Comparison of ENCODE assay signal across 9 cellular contexts in the genomic region with DNA sequence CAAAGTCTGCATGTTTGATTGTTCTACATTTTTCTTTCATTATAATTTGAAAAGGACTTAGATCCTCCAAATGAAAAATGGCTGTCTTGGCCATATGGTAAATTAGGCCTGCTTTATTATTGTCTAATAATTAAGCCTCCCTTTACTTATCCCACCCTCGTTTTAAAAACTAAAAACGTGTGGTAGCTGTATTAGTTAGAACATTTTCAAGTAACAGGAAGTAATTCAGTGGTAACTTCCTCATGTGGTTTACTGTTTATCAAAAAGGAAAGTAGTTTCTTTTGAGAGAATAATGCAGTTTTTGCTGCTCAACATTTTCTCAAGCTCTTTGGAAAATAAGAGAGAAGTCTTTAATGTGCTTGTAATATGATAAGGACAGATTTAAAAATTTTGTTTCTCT. TPM values are rescaled to one million over a fixed set of nuclear protein-coding genes. Genes with fewer than 3 reads are reported as not detected.
DNase-seq lines count a peak whose midpoint lies in the region; ATAC-seq and TF ChIP-seq lines count a peak whose summit lies in the region.
"Had no signal": no experiment of that assay in that cellular context is flagged by ENCODE, and none has a peak within 500 bp of the region (broad histone marks: within the 10 kb centered on the region; RNA-seq: fewer than 3 reads in every experiment).

No MANE protein-coding gene starts in this region.

- TF ChIP-seq CTCF in DOHH2 (IDR thresholded peaks at IDR 0.05; ENCODE audit: low read depth, low read length, poor library complexity, severe bottlenecking) = no peak
- no peak for TF ChIP-seq CTCF in progenitor cell of endocrine pancreas (IDR thresholded peaks at IDR 0.05; ENCODE audit: unreplicated experiment)

- H3K4me1 Mint-ChIP-seq in progenitor cell of endocrine pancreas (ENCODE audit: low read depth) = peaks cover 5% of the 10 kb centered on the region

- no peaks in the 10 kb centered on the region for H3K27me3 Mint-ChIP-seq in progenitor cell of endocrine pancreas

- H3K4me3 Mint-ChIP-seq in progenitor cell of endocrine pancreas (ENCODE audit: low read depth) = no peak overlapping the region

- H3K79me2 ChIP-seq in DOHH2 (ENCODE audit: control insufficient read depth, low read length) = peaks cover 71% of the 10 kb centered on the region

- peak overlapping the region; percentile 60 for H3K4me2 ChIP-seq in DOHH2 (ENCODE audit: low read length)

- intact Hi-C loops in cardiac septum (cut with DNase I) = no loop called here

- DNase-seq in SK-N-MC (ENCODE audit: low read depth, low spot score) = peak; percentile 53
- peak; percentile 6 for DNase-seq in kidney tubule cell (ENCODE audit: low spot score)
- no peak for DNase-seq in progenitor cell of endocrine pancreas (ENCODE audit: low spot score, unreplicated experiment)
- DNase-seq in cortex of kidney (lab: John Stamatoyannopoulos, UW) = no peak
- DNase-seq in cardiac septum (ENCODE audit: low spot score) = no peak
- DNase-seq: activated gamma-delta T cell treated with Interleukin-2 at 50 U/mL for 16 hours had no signal

- H3K4me3 ChIP-seq in DOHH2 (ENCODE audit: low read length) (peak overlapping the region; percentile 33), SK-N-MC (peak overlapping the region; percentile 51)

- H3K27ac Mint-ChIP-seq in progenitor cell of endocrine pancreas = no peak overlapping the region

- H3K36me3 Mint-ChIP-seq in progenitor cell of endocrine pancreas (ENCODE audit: insufficient read depth) = peaks cover 1% of the 10 kb centered on the region

- H4K20me1 ChIP-seq in DOHH2 (ENCODE audit: control insufficient read depth, insufficient read depth, low read depth, low read length) = 0 out of 2 replicates have a peak, but pooled peaks cover 5% of the 10 kb centered on the region

- H3K36me3 ChIP-seq in DOHH2 (ENCODE audit: control insufficient read depth, low read length) = peaks cover 56% of the 10 kb centered on the region
- H3K36me3 ChIP-seq in SK-N-MC (ENCODE audit: insufficient read depth, low read length) = no peaks in the 10 kb centered on the region; the same call in 1 of the 2 replicates

- H3F3A ChIP-seq in DOHH2 (ENCODE audit: control insufficient read depth, insufficient read depth) = peaks cover 39% of the 10 kb centered on the region

- H3K4me1 ChIP-seq in DOHH2 (ENCODE audit: control insufficient read depth, low read length) = peaks cover 61% of the 10 kb centered on the region

- ATAC-seq in GM21529 (IDR thresholded peaks at IDR 0.05; ENCODE audit: unreplicated experiment) = peak; percentile 61
- no peak for ATAC-seq in HG03457 (IDR thresholded peaks at IDR 0.05; ENCODE audit: unreplicated experiment)

- H3K9me2 ChIP-seq in DOHH2 (replicated peaks; ENCODE audit: control insufficient read depth, low read length) = no peaks in the 10 kb centered on the region

- H3K9me3 Mint-ChIP-seq in progenitor cell of endocrine pancreas (ENCODE audit: low read depth) = no peaks in the 10 kb centered on the region

- H3K27ac ChIP-seq in DOHH2 (ENCODE audit: low read depth, low read length) = peak overlapping the region; percentile 44
- H3K27ac ChIP-seq in SK-N-MC = peak overlapping the region; percentile 85

- peak overlapping the region; percentile 29 for H3K9ac ChIP-seq in SK-N-MC (ENCODE audit: insufficient read length)

- H3K27me3 ChIP-seq in DOHH2 (ENCODE audit: control insufficient read depth, low read length) = no peaks in the 10 kb centered on the region

- H3K9me3 ChIP-seq in DOHH2 (ENCODE audit: control insufficient read depth, insufficient read depth, low read length) (no peaks in the 10 kb centered on the region), SK-N-MC (ENCODE audit: low read depth, low read length) (no peaks in the 10 kb centered on the region)

RNA-seq across cellular contexts. Expression of a gene that starts 26.0 kb away (rescaled TPM):
- total RNA-seq in progenitor cell of endocrine pancreas (16.6 and 16.7 TPM in 2 replicates), cardiac septum (11.3 TPM)

Comparison
In these comparisons a context has a peak if more than half of its experiments do, and no peak if none do; other contexts are left out.
1. DNase-seq: peak in SK-N-MC (single experiment) and kidney tubule cell (single experiment); none in progenitor cell of endocrine pancreas (single experiment), cortex of kidney (single experiment) and cardiac septum (single experiment).